ENCODE assay signal across 1 cellular context in genomic region chr11:75523811-75524401, GRCh38.
TF ChIP-seq lines count a peak whose summit lies in the region.

No MANE protein-coding gene starts in this region.

TF ChIP-seq in HepG2, 621 proteins besides CTCF, POLR2A, EP300 and RAD21 (continued from another document and continues in another):
- TF ChIP-seq ZFP36L1 (CRISPR knock-in tag; IDR thresholded peaks at IDR 0.05) (0 out of 2 replicates have a peak, but pooled peaks have one; percentile 34), CEBPB (IDR thresholded peaks at IDR 0.05; ENCODE audit: borderline replicate concordance, low read depth, low read length) (peak; percentile 89), HOXA5 (CRISPR knock-in tag; IDR thresholded peaks at IDR 0.05) (no peak), ZNF772 (CRISPR knock-in tag; IDR thresholded peaks at IDR 0.05) (peak; percentile 83), TFAP4 (IDR thresholded peaks at IDR 0.05; ENCODE audit: borderline replicate concordance, low read depth) (0 out of 2 replicates have a peak, but pooled peaks have one; percentile 54), ZFP91 (CRISPR knock-in tag; IDR thresholded peaks at IDR 0.05; ENCODE audit: borderline replicate concordance) (no peak), HOXA3 (CRISPR knock-in tag; IDR thresholded peaks at IDR 0.05) (peak; percentile 67; the same call in 1 of the 2 replicates), PRPF4 (IDR thresholded peaks at IDR 0.05; ENCODE audit: low read depth, low read length, poor library complexity, severe bottlenecking) (no peak), ZNF644 (CRISPR knock-in tag; IDR thresholded peaks at IDR 0.05; ENCODE audit: low read depth) (peak; percentile 77; the same call in 1 of the 2 replicates), MIXL1 (CRISPR knock-in tag; IDR thresholded peaks at IDR 0.05) (peak; percentile 54; the same call in 1 of the 2 replicates), MTF1 (CRISPR knock-in tag; IDR thresholded peaks at IDR 0.05) (no peak), U2AF1 (optimal IDR thresholded peaks at IDR 0.05; ENCODE audit: low read depth, low read length) (no peak), GPBP1L1 (CRISPR knock-in tag; IDR thresholded peaks at IDR 0.05) (no peak), ZNF883 (CRISPR knock-in tag; IDR thresholded peaks at IDR 0.05; ENCODE audit: not compliant biosample characterization) (no peak), TEAD2 (CRISPR knock-in tag; IDR thresholded peaks at IDR 0.05) (no peak), ZNF234 (CRISPR knock-in tag; conservative IDR thresholded peaks at IDR 0.05) (no peak), MAFF (IDR thresholded peaks at IDR 0.05; ENCODE audit: low read depth, low read length) (no peak), ZNF281 (CRISPR knock-in tag; IDR thresholded peaks at IDR 0.05; ENCODE audit: borderline replicate concordance) (peak; percentile 86; the same call in 1 of the 2 replicates), KDM5B (CRISPR knock-in tag; IDR thresholded peaks at IDR 0.05; ENCODE audit: borderline replicate concordance) (peak; percentile 66; the same call in 1 of the 2 replicates), ZNF326 (CRISPR knock-in tag; IDR thresholded peaks at IDR 0.05; ENCODE audit: borderline replicate concordance) (no peak), ELF1 (CRISPR knock-in tag; IDR thresholded peaks at IDR 0.05) (0 out of 2 replicates have a peak, but pooled peaks have one; percentile 23), ZNF550 (CRISPR knock-in tag; IDR thresholded peaks at IDR 0.05; ENCODE audit: borderline replicate concordance) (no peak), RXRB (CRISPR knock-in tag; IDR thresholded peaks at IDR 0.05; ENCODE audit: borderline replicate concordance) (peak; percentile 75; the same call in 1 of the 2 replicates), CREM (IDR thresholded peaks at IDR 0.05) (0 out of 2 replicates have a peak, but pooled peaks have one; percentile 47), CREM (CRISPR knock-in tag; IDR thresholded peaks at IDR 0.05) (no peak), IKZF1 (IDR thresholded peaks at IDR 0.05) (no peak), ZKSCAN5 (CRISPR knock-in tag; IDR thresholded peaks at IDR 0.05) (no peak), HDAC1 (CRISPR knock-in tag; IDR thresholded peaks at IDR 0.05) (peak; percentile 77; the same call in 1 of the 2 replicates), CHCHD3 (CRISPR knock-in tag; IDR thresholded peaks at IDR 0.05) (no peak), KDM1A (CRISPR knock-in tag; IDR thresholded peaks at IDR 0.05) (peak; percentile 56; the same call in 1 of the 2 replicates)
- TF ChIP-seq, protein P1, sequence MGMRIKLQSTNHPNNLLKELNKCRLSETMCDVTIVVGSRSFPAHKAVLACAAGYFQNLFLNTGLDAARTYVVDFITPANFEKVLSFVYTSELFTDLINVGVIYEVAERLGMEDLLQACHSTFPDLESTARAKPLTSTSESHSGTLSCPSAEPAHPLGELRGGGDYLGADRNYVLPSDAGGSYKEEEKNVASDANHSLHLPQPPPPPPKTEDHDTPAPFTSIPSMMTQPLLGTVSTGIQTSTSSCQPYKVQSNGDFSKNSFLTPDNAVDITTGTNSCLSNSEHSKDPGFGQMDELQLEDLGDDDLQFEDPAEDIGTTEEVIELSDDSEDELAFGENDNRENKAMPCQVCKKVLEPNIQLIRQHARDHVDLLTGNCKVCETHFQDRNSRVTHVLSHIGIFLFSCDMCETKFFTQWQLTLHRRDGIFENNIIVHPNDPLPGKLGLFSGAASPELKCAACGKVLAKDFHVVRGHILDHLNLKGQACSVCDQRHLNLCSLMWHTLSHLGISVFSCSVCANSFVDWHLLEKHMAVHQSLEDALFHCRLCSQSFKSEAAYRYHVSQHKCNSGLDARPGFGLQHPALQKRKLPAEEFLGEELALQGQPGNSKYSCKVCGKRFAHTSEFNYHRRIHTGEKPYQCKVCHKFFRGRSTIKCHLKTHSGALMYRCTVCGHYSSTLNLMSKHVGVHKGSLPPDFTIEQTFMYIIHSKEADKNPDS (CRISPR knock-in tag; IDR thresholded peaks at IDR 0.05), result 0 out of 2 replicates have a peak, but pooled peaks have one; percentile 68
- TF ChIP-seq, protein P2, sequence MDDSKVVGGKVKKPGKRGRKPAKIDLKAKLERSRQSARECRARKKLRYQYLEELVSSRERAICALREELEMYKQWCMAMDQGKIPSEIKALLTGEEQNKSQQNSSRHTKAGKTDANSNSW (CRISPR knock-in tag; IDR thresholded peaks at IDR 0.05; ENCODE audit: borderline replicate concordance), result 0 out of 2 replicates have a peak, but pooled peaks have one; percentile 56
- TF ChIP-seq, protein P3, sequence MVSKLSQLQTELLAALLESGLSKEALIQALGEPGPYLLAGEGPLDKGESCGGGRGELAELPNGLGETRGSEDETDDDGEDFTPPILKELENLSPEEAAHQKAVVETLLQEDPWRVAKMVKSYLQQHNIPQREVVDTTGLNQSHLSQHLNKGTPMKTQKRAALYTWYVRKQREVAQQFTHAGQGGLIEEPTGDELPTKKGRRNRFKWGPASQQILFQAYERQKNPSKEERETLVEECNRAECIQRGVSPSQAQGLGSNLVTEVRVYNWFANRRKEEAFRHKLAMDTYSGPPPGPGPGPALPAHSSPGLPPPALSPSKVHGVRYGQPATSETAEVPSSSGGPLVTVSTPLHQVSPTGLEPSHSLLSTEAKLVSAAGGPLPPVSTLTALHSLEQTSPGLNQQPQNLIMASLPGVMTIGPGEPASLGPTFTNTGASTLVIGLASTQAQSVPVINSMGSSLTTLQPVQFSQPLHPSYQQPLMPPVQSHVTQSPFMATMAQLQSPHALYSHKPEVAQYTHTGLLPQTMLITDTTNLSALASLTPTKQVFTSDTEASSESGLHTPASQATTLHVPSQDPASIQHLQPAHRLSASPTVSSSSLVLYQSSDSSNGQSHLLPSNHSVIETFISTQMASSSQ (IDR thresholded peaks at IDR 0.05; ENCODE audit: low read depth), result no peak
- TF ChIP-seq, protein P3 (CRISPR knock-in tag; IDR thresholded peaks at IDR 0.05; ENCODE audit: borderline replicate concordance), result peak; percentile 46; the same call in 1 of the 2 replicates
- TF ChIP-seq, protein P4, sequence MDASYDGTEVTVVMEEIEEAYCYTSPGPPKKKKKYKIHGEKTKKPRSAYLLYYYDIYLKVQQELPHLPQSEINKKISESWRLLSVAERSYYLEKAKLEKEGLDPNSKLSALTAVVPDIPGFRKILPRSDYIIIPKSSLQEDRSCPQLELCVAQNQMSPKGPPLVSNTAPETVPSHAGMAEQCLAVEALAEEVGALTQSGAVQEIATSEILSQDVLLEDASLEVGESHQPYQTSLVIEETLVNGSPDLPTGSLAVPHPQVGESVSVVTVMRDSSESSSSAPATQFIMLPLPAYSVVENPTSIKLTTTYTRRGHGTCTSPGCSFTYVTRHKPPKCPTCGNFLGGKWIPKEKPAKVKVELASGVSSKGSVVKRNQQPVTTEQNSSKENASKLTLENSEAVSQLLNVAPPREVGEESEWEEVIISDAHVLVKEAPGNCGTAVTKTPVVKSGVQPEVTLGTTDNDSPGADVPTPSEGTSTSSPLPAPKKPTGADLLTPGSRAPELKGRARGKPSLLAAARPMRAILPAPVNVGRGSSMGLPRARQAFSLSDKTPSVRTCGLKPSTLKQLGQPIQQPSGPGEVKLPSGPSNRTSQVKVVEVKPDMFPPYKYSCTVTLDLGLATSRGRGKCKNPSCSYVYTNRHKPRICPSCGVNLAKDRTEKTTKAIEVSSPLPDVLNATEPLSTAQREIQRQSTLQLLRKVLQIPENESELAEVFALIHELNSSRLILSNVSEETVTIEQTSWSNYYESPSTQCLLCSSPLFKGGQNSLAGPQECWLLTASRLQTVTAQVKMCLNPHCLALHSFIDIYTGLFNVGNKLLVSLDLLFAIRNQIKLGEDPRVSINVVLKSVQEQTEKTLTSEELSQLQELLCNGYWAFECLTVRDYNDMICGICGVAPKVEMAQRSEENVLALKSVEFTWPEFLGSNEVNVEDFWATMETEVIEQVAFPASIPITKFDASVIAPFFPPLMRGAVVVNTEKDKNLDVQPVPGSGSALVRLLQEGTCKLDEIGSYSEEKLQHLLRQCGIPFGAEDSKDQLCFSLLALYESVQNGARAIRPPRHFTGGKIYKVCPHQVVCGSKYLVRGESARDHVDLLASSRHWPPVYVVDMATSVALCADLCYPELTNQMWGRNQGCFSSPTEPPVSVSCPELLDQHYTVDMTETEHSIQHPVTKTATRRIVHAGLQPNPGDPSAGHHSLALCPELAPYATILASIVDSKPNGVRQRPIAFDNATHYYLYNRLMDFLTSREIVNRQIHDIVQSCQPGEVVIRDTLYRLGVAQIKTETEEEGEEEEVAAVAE (CRISPR knock-in tag; IDR thresholded peaks at IDR 0.05; ENCODE audit: borderline replicate concordance), result no peak
- TF ChIP-seq, protein P5, sequence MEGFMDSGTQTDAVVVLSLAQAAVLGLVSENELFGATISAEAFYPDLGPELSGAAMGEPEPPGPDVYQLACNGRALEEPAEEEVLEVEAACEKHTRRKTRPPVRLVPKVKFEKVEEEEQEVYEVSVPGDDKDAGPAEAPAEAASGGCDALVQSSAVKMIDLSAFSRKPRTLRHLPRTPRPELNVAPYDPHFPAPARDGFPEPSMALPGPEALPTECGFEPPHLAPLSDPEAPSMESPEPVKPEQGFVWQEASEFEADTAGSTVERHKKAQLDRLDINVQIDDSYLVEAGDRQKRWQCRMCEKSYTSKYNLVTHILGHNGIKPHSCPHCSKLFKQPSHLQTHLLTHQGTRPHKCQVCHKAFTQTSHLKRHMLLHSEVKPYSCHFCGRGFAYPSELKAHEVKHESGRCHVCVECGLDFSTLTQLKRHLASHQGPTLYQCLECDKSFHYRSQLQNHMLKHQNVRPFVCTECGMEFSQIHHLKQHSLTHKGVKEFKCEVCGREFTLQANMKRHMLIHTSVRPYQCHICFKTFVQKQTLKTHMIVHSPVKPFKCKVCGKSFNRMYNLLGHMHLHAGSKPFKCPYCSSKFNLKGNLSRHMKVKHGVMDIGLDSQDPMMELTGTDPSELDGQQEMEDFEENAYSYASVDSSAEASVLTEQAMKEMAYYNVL (CRISPR knock-in tag; IDR thresholded peaks at IDR 0.05; ENCODE audit: borderline replicate concordance), result peak; percentile 36; the same call in 1 of the 2 replicates
- TF ChIP-seq, protein P6, sequence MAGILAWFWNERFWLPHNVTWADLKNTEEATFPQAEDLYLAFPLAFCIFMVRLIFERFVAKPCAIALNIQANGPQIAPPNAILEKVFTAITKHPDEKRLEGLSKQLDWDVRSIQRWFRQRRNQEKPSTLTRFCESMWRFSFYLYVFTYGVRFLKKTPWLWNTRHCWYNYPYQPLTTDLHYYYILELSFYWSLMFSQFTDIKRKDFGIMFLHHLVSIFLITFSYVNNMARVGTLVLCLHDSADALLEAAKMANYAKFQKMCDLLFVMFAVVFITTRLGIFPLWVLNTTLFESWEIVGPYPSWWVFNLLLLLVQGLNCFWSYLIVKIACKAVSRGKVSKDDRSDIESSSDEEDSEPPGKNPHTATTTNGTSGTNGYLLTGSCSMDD (CRISPR knock-in tag; IDR thresholded peaks at IDR 0.05), result no peak
